ENCODE assay signal across 18 cellular contexts in genomic region chr4:3845744-3846429, GRCh38.
"Had no signal": no experiment of that assay in that cellular context is flagged by ENCODE, and none has a peak within 500 bp of the region (broad histone marks: within the 10 kb centered on the region; RNA-seq: fewer than 3 reads in every experiment).

No MANE protein-coding gene starts in this region.

- H3K4me2 ChIP-seq: KMS-11, SK-N-SH had no signal

- H3K27ac ChIP-seq: KMS-11 had no signal

- DNase-seq: IMR-90, Kasumi-1, MM.1S, NCI-H1092 treated with DMSO at 0.1 percent for 48 hours, NCI-H1436, NCI-H2029, NCI-H2081 treated with DMSO at 0.1 percent for 48 hours, NCI-H2171, NCI-H226, NCI-H446, NCI-H510A, NCI-H524 treated with DMSO at 0.1 percent for 48 hours, NCI-H69, NCI-H774, RPMI8226, SHP77, SK-N-SH had no signal

- H3K9me3 ChIP-seq: SK-N-SH had no signal

- H3K9ac ChIP-seq: KMS-11, SK-N-SH had no signal
